7 cellular contexts compared by ENCODE assay signal in the genomic region with DNA sequence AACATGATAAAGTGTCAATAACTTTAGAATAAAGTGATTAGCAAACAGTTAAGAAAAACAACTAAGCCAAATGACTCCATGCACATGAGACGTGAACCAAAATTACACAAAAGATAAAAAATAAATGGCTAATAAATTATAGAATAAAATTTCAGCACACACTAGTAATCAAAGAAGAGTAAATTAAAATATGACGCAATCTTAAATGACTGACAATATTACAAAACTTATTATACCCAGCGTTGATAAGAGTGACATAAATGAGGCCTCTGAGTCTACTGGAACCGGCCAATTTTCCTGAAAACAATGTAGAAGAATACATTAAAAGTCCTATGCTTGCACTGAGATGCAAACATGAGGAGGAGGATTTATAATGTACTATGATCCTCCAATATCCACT.
"Had no signal": no experiment of that assay in that cellular context is flagged by ENCODE, and none has a peak within 500 bp of the region (broad histone marks: within the 10 kb centered on the region; RNA-seq: fewer than 3 reads in every experiment).

No MANE protein-coding gene starts in this region.

- H3K27ac ChIP-seq: HL-60, KMS-11 had no signal

- H3K4me3 Mint-ChIP-seq: IgD-negative memory B cell had no signal

- H3K4me1 Mint-ChIP-seq: IgD-negative memory B cell had no signal

- H3K9ac ChIP-seq: KMS-11 had no signal

- H3K27me3 Mint-ChIP-seq: IgD-negative memory B cell had no signal

- DNase-seq: Karpas-422, KBM-7, KG1 had no signal

- FAIRE-seq: HTR-8/SVneo had no signal

- H3K4me2 ChIP-seq: KMS-11 had no signal
